Comparison of ENCODE assay signal across 8 cellular contexts in genomic region chr10:3668276-3668960, GRCh38.
DNase-seq lines count a peak whose midpoint lies in the region; ATAC-seq and TF ChIP-seq lines count a peak whose summit lies in the region.

No MANE protein-coding gene starts in this region.

- no peaks in the 10 kb centered on the region for H3K36me3 ChIP-seq in BE2C

- no peak for ATAC-seq in GM19023 (IDR thresholded peaks at IDR 0.05; ENCODE audit: unreplicated experiment)

- H3K9me3 ChIP-seq in BE2C: no peaks in the 10 kb centered on the region

- H3K27me3 ChIP-seq in BE2C: no peaks in the 10 kb centered on the region

- H3K4me1 ChIP-seq in BE2C: peaks cover 9% of the 10 kb centered on the region

- TF ChIP-seq POLR2A in NB4 (IDR thresholded peaks at IDR 0.05; ENCODE audit: extremely low read depth, insufficient read length): no peak

- TF ChIP-seq CTCF in BE2C (IDR thresholded peaks at IDR 0.05; ENCODE audit: low read depth, low read length): no peak
- TF ChIP-seq CTCF in NB4 (IDR thresholded peaks at IDR 0.05; ENCODE audit: low read depth, low read length): no peak

- DNase-seq in BE2C (peak; percentile 22), NB4 (ENCODE audit: low read depth) (peak; percentile 56), iPS DF 19.7 (ENCODE audit: low read depth, low spot score) (peak; percentile 54), NCI-H345 treated with DMSO at 0.1 percent for 48 hours (lab: John Stamatoyannopoulos, UW; ENCODE audit: unreplicated experiment) (no peak), medulla oblongata (ENCODE audit: extremely low spot score) (no peak)
- DNase-seq in activated effector memory CD4-positive, alpha-beta T cell treated with anti-CD3 and anti-CD28 coated beads, Interleukin-2, amount 50 U/mL, for 16 hours: peak; percentile 88
- DNase-seq in stimulated activated CD4-positive, alpha-beta T cell treated with anti-CD3 and anti-CD28 coated beads, Interleukin-1b, Interleukin-23, amount 100 ng/mL, for 48 hours: peak; percentile 55

- H3K4me3 ChIP-seq in BE2C (ENCODE audit: low read depth, low read length) (no peak overlapping the region), NB4 (ENCODE audit: low read depth, low read length) (no peak overlapping the region)

Comparison
In these comparisons a context has a peak if more than half of its experiments do, and no peak if none do; other contexts are left out.
1. DNase-seq: peak in BE2C (single experiment), NB4 (single experiment), activated effector memory CD4-positive, alpha-beta T cell treated with anti-CD3 and anti-CD28 coated beads, Interleukin-2, amount 50 U/mL, for 16 hours (single experiment), iPS DF 19.7 (single experiment) and stimulated activated CD4-positive, alpha-beta T cell treated with anti-CD3 and anti-CD28 coated beads, Interleukin-1b, Interleukin-23, amount 100 ng/mL, for 48 hours (single experiment); none in NCI-H345 treated with DMSO at 0.1 percent for 48 hours (single experiment) and medulla oblongata (single experiment).